ENCODE assay signal across 10 cellular contexts in the genomic region with DNA sequence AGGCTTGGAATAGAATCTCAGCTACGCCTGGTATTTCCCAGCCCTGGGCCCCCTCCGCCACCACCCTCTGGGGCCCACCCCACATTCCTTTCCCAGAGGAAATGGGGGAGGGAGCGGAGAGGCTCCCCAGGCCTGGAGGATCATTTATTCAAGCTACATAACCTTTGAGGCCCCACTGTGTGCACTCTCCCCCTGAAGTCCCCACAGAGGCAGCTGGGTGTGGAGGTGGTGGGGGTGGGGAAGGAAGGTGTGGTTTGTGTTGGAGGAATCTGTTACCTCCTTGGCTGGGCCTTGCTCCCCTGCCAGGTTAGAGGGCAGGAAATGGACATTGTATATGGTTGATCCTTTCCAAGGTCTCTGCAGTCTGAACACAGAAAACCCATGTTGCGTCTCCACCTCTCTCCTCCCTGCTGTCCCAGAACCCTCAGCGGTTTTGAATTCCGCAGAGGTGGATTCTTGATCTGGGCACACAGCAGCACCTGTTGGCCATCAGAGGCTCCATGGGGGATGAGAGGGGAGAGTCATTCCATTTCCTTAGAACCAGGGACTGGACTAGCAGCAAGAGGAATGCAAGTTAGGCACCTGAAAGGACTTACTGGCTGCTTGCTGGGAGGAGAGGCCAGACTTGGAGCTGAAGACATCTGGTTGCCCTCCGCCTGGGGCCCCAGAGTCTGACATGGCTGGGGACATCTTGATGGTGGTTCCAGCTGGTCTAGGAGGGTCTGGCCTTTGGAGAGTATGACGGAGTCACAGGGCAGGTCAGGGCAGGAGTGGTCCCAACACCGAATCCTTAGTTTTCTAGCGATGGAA. TPM values are rescaled to one million over a fixed set of nuclear protein-coding genes. Genes with fewer than 3 reads are reported as not detected.
DNase-seq lines count a peak whose midpoint lies in the region; ATAC-seq and TF ChIP-seq lines count a peak whose summit lies in the region.
"Had no signal": no experiment of that assay in that cellular context is flagged by ENCODE, and none has a peak within 500 bp of the region (broad histone marks: within the 10 kb centered on the region; RNA-seq: fewer than 3 reads in every experiment).

No MANE protein-coding gene starts in this region.

- peaks cover 36% of the 10 kb centered on the region for H3K27me3 Mint-ChIP-seq in activated T-helper 1 cell treated with anti-CD3 and anti-CD28 coated beads, Interleukin-12 subunit alpha, Interleukin-12 subunit beta, Interleukin-2, Interleukin-4 antibody, amounts not matched to agents 30 ng/mL and 10 ng/mL and 1 ng/mL, durations not matched to agents 14 hours and 24 hours and 36 hours (ENCODE audit: insufficient read depth)

- intact Hi-C loops in heart left ventricle (cut with DNase I): loop anchor here in 1 of 10 donors (2.0 kb wide), 1 partner anchor 16 kb away; no protein-coding TSS in a partner anchor
- intact Hi-C loops in activated T-helper 1 cell treated with anti-CD3 and anti-CD28 coated beads, Interleukin-12 subunit alpha, Interleukin-12 subunit beta, Interleukin-2, Interleukin-4 antibody, amounts not matched to agents 30 ng/mL and 10 ng/mL and 1 ng/mL, durations not matched to agents 14 hours and 24 hours and 36 hours (cut with micrococcal nuclease): no loop called here

- H3K9me3 ChIP-seq in heart left ventricle: no peaks in the 10 kb centered on the region

- 36 to 59% (median 37%) methylated on average over 10 of the region's 10 CpGs for WGBS in heart left ventricle, 4 donors

- peak in 1 of 2 donors; percentile 16 for TF ChIP-seq POLR2A in heart left ventricle (IDR thresholded peaks at IDR 0.05)

- no peaks in the 10 kb centered on the region for H3K9me3 Mint-ChIP-seq in activated T-helper 1 cell treated with anti-CD3 and anti-CD28 coated beads, Interleukin-12 subunit alpha, Interleukin-12 subunit beta, Interleukin-2, Interleukin-4 antibody, amounts not matched to agents 30 ng/mL and 10 ng/mL and 1 ng/mL, durations not matched to agents 14 hours and 24 hours and 36 hours

- H3K27me3 ChIP-seq in heart left ventricle: peaks cover 0 to 16% (median 0%) of the 10 kb centered on the region in 9 donors

- no peak overlapping the region for H3K4me3 Mint-ChIP-seq in activated T-helper 1 cell treated with anti-CD3 and anti-CD28 coated beads, Interleukin-12 subunit alpha, Interleukin-12 subunit beta, Interleukin-2, Interleukin-4 antibody, amounts not matched to agents 30 ng/mL and 10 ng/mL and 1 ng/mL, durations not matched to agents 14 hours and 24 hours and 36 hours

- peak; percentile 95 for DNase-seq in EH (ENCODE audit: low read depth)
- peak in 4 of 5 donors; percentile 71 to 82 (median 77) for DNase-seq in heart left ventricle
- peak; percentile 72 for DNase-seq in pulmonary artery endothelial cell (ENCODE audit: low read depth, low spot score)
- no peak for DNase-seq in activated CD8-positive, alpha-beta memory T cell treated with anti-CD3 and anti-CD28 coated beads, Interleukin-2, amount 50 U/mL, for 4 hours
- DNase-seq in SK-N-DZ (ENCODE audit: low spot score): no peak
- DNase-seq in activated T-helper 1 cell treated with anti-CD3 and anti-CD28 coated beads, Interleukin-12 subunit alpha, Interleukin-12 subunit beta, Interleukin-2, Interleukin-4 antibody, amounts not matched to agents 30 ng/mL and 10 ng/mL and 1 ng/mL, durations not matched to agents 14 hours and 24 hours and 36 hours (ENCODE audit: low spot score): no peak
- no peak for DNase-seq in D341Med (ENCODE audit: low spot score)
- DNase-seq: activated CD4-positive, alpha-beta T cell treated with anti-CD3 and anti-CD28 coated beads, Interleukin-2, amount 50 U/mL, for 4 hours; naive B cell had no signal

- H3K27ac ChIP-seq in heart left ventricle: peak overlapping the region; percentile 59 to 96 (median 89)

- peaks cover 17 to 85% (median 78%) of the 10 kb centered on the region in 12 donors for H3K4me1 ChIP-seq in heart left ventricle

- H3K4me3 ChIP-seq in WI38 (ENCODE audit: low read depth, low read length): peak overlapping the region; percentile 67
- H3K4me3 ChIP-seq in heart left ventricle: peak overlapping the region in 9 of 12 donors; percentile 16 to 42 (median 35)

- H3K36me3 Mint-ChIP-seq in activated T-helper 1 cell treated with anti-CD3 and anti-CD28 coated beads, Interleukin-12 subunit alpha, Interleukin-12 subunit beta, Interleukin-2, Interleukin-4 antibody, amounts not matched to agents 30 ng/mL and 10 ng/mL and 1 ng/mL, durations not matched to agents 14 hours and 24 hours and 36 hours (ENCODE audit: low read depth): no peaks in the 10 kb centered on the region

- ATAC-seq in heart left ventricle: peak; percentile 13 to 60 (median 24)

- no peaks in the 10 kb centered on the region for H3K4me1 Mint-ChIP-seq in activated T-helper 1 cell treated with anti-CD3 and anti-CD28 coated beads, Interleukin-12 subunit alpha, Interleukin-12 subunit beta, Interleukin-2, Interleukin-4 antibody, amounts not matched to agents 30 ng/mL and 10 ng/mL and 1 ng/mL, durations not matched to agents 14 hours and 24 hours and 36 hours (ENCODE audit: low read depth)

- TF ChIP-seq CTCF in WI38 (IDR thresholded peaks at IDR 0.05; ENCODE audit: low read depth, low read length): no peak
- TF ChIP-seq CTCF in heart left ventricle (IDR thresholded peaks at IDR 0.05): no peak

- H3K36me3 ChIP-seq in heart left ventricle: no peaks in the 10 kb centered on the region

- H3K27ac Mint-ChIP-seq in activated T-helper 1 cell treated with anti-CD3 and anti-CD28 coated beads, Interleukin-12 subunit alpha, Interleukin-12 subunit beta, Interleukin-2, Interleukin-4 antibody, amounts not matched to agents 30 ng/mL and 10 ng/mL and 1 ng/mL, durations not matched to agents 14 hours and 24 hours and 36 hours: no peak overlapping the region

RNA-seq across cellular contexts. Expression of a gene that starts 23.0 kb away (rescaled TPM):
- total RNA-seq in heart left ventricle (10 to 100 TPM; 28.0 to 72.3 (median 66.3) TPM), pulmonary artery endothelial cell (44.8 and 45.1 TPM in 2 replicates)
- polyA plus RNA-seq in heart left ventricle: 10 to 100 TPM; 34.4 to 73.1 TPM
- polyA plus RNA-seq in SK-N-DZ (2014; cell fraction: cytosol; rRNA removed): 18.2 and 21.7 TPM in 2 replicates
- polyA plus RNA-seq in SK-N-DZ (2014; cell fraction: nucleus; rRNA removed): 20.8 and 21.0 TPM in 2 replicates
- 0.57 and 0.88 TPM in 2 replicates for total RNA-seq in activated T-helper 1 cell treated with anti-CD3 and anti-CD28 coated beads, Interleukin-12 subunit alpha, Interleukin-12 subunit beta, Interleukin-2, Interleukin-4 antibody, amounts not matched to agents 30 ng/mL and 10 ng/mL and 1 ng/mL, durations not matched to agents 14 hours and 24 hours and 36 hours

Comparison
In these comparisons a context has a peak if more than half of its experiments do, and no peak if none do; other contexts are left out.
1. DNase-seq: peak in EH (single experiment), heart left ventricle (4 of 5) and pulmonary artery endothelial cell (single experiment); none in activated CD8-positive, alpha-beta memory T cell treated with anti-CD3 and anti-CD28 coated beads, Interleukin-2, amount 50 U/mL, for 4 hours (single experiment), SK-N-DZ (single experiment), activated T-helper 1 cell treated with anti-CD3 and anti-CD28 coated beads, Interleukin-12 subunit alpha, Interleukin-12 subunit beta, Interleukin-2, Interleukin-4 antibody, amounts not matched to agents 30 ng/mL and 10 ng/mL and 1 ng/mL, durations not matched to agents 14 hours and 24 hours and 36 hours (single experiment) and D341Med (single experiment).
2. RNA of a gene that starts 23.0 kb away (total RNA-seq): 28.0 to 72.3 TPM in heart left ventricle and 44.8 to 45.1 TPM in pulmonary artery endothelial cell; 0.57 to 0.88 TPM in activated T-helper 1 cell treated with anti-CD3 and anti-CD28 coated beads, Interleukin-12 subunit alpha, Interleukin-12 subunit beta, Interleukin-2, Interleukin-4 antibody, amounts not matched to agents 30 ng/mL and 10 ng/mL and 1 ng/mL, durations not matched to agents 14 hours and 24 hours and 36 hours; every median in the first group is over 10 times any median in the second.